1 cellular context compared by ENCODE assay signal in genomic region chr12:50283924-50284236, GRCh38.
A peak's percentile ranks its signal among the peaks of the same experiment; 100 is the strongest.
TF ChIP-seq lines count a peak whose summit lies in the region.

No MANE protein-coding gene starts in this region.

TF ChIP-seq in HepG2, 621 proteins besides CTCF, POLR2A, EP300 and RAD21 (continued from another document and continues in another):
- no peak for TF ChIP-seq ZNF646 (CRISPR knock-in tag; IDR thresholded peaks at IDR 0.05)
- no peak for TF ChIP-seq ZNF605 (CRISPR knock-in tag; IDR thresholded peaks at IDR 0.05)
- no peak for TF ChIP-seq ZKSCAN8 (CRISPR knock-in tag; IDR thresholded peaks at IDR 0.05; ENCODE audit: borderline replicate concordance)
- TF ChIP-seq SKI (IDR thresholded peaks at IDR 0.05; ENCODE audit: partially characterized antibody) = no peak
- TF ChIP-seq SMAD3 (CRISPR knock-in tag; IDR thresholded peaks at IDR 0.05) = peak; percentile 3; the same call in 1 of the 2 replicates
- TF ChIP-seq JARID2 (CRISPR knock-in tag; IDR thresholded peaks at IDR 0.05; ENCODE audit: insufficient replicate concordance) = peak; percentile 15
- TF ChIP-seq MZF1 (CRISPR knock-in tag; IDR thresholded peaks at IDR 0.05; ENCODE audit: borderline replicate concordance) = no peak
- TF ChIP-seq TERF1 (CRISPR knock-in tag; IDR thresholded peaks at IDR 0.05) = no peak
- TF ChIP-seq POGK (CRISPR knock-in tag; conservative IDR thresholded peaks at IDR 0.05) = no peak
- TF ChIP-seq TCF7L2 (IDR thresholded peaks at IDR 0.05; ENCODE audit: low read depth, low read length) = no peak
- no peak for TF ChIP-seq ZNF160 (CRISPR knock-in tag; IDR thresholded peaks at IDR 0.05)
- 0 out of 2 replicates have a peak, but pooled peaks have one; percentile 11 for TF ChIP-seq AKNA (CRISPR knock-in tag; IDR thresholded peaks at IDR 0.05; ENCODE audit: borderline replicate concordance)
- TF ChIP-seq ZGPAT (CRISPR knock-in tag; IDR thresholded peaks at IDR 0.05) = 0 out of 2 replicates have a peak, but pooled peaks have one; percentile 7
- TF ChIP-seq JUND (CRISPR knock-in tag; IDR thresholded peaks at IDR 0.05) = no peak
- TF ChIP-seq ZNF580 (CRISPR knock-in tag; IDR thresholded peaks at IDR 0.05; ENCODE audit: borderline replicate concordance, low read depth) = no peak
- no peak for TF ChIP-seq ZNF18 (CRISPR knock-in tag; IDR thresholded peaks at IDR 0.05; ENCODE audit: insufficient replicate concordance)
- TF ChIP-seq MYC (CRISPR knock-in tag; IDR thresholded peaks at IDR 0.05; ENCODE audit: borderline replicate concordance) = no peak
- no peak for TF ChIP-seq ZNF609 (CRISPR knock-in tag; IDR thresholded peaks at IDR 0.05; ENCODE audit: borderline replicate concordance)
- TF ChIP-seq TAF15 (IDR thresholded peaks at IDR 0.05; ENCODE audit: low read depth, low read length, poor library complexity, severe bottlenecking) = no peak
- no peak for TF ChIP-seq ZNF263 (CRISPR knock-in tag; IDR thresholded peaks at IDR 0.05)
- TF ChIP-seq ZFX (CRISPR knock-in tag; IDR thresholded peaks at IDR 0.05; ENCODE audit: low read depth) = peak; percentile 14; the same call in 1 of the 2 replicates
- peak; percentile 3; the same call in 1 of the 2 replicates for TF ChIP-seq HOXA5 (CRISPR knock-in tag; IDR thresholded peaks at IDR 0.05)
- no peak; the same call in 1 of the 2 replicates for TF ChIP-seq PHF20 (CRISPR knock-in tag; IDR thresholded peaks at IDR 0.05)
- TF ChIP-seq ZNF383 (CRISPR knock-in tag; IDR thresholded peaks at IDR 0.05; ENCODE audit: borderline replicate concordance) = no peak
- TF ChIP-seq ZSCAN12 (CRISPR knock-in tag; IDR thresholded peaks at IDR 0.05) = 0 out of 2 replicates have a peak, but pooled peaks have one; percentile 2
- no peak for TF ChIP-seq ZNF878 (CRISPR knock-in tag; IDR thresholded peaks at IDR 0.05)
- TF ChIP-seq RXRA (CRISPR knock-in tag; IDR thresholded peaks at IDR 0.05) = no peak
- TF ChIP-seq GLMP (CRISPR knock-in tag; IDR thresholded peaks at IDR 0.05; ENCODE audit: borderline replicate concordance) = no peak
